ENCODE assay signal across 12 cellular contexts in genomic region chr16:53476867-53477266, GRCh38.
"Had no signal": no experiment of that assay in that cellular context is flagged by ENCODE, and none has a peak within 500 bp of the region (broad histone marks: within the 10 kb centered on the region; RNA-seq: fewer than 3 reads in every experiment).

No MANE protein-coding gene starts in this region.

- H3K9me3 ChIP-seq: breast epithelium, lower lobe of right lung, neutrophil, right atrium auricular region, SK-N-SH had no signal

- H3K4me3 Mint-ChIP-seq: mesothelial cell of epicardium had no signal

- H3K4me1 Mint-ChIP-seq: mesothelial cell of epicardium had no signal

- DNase-seq: aorta; hypothalamus; lower lobe of right lung; SK-N-SH; stimulated activated CD4-positive, alpha-beta T cell treated with anti-CD3 and anti-CD28 coated beads, Interleukin-4, amount 100 ng/mL, for 4 hours had no signal

- H3K27me3 ChIP-seq: breast epithelium, neutrophil, right atrium auricular region, tibial nerve had no signal

- H3K27ac ChIP-seq: breast epithelium, lower lobe of right lung, right atrium auricular region, skin epidermis, tibial nerve had no signal

- H3K27ac Mint-ChIP-seq: mesothelial cell of epicardium had no signal

- H3K36me3 ChIP-seq: breast epithelium had no signal

- H3K4me3 ChIP-seq: breast epithelium, lower lobe of right lung, right atrium auricular region, skin epidermis, tibial nerve had no signal

- ATAC-seq: lower lobe of right lung, Right ventricle myocardium inferior had no signal

- H3K4me1 ChIP-seq: breast epithelium, lower lobe of right lung, right atrium auricular region, tibial nerve had no signal
